In the genomic region with DNA sequence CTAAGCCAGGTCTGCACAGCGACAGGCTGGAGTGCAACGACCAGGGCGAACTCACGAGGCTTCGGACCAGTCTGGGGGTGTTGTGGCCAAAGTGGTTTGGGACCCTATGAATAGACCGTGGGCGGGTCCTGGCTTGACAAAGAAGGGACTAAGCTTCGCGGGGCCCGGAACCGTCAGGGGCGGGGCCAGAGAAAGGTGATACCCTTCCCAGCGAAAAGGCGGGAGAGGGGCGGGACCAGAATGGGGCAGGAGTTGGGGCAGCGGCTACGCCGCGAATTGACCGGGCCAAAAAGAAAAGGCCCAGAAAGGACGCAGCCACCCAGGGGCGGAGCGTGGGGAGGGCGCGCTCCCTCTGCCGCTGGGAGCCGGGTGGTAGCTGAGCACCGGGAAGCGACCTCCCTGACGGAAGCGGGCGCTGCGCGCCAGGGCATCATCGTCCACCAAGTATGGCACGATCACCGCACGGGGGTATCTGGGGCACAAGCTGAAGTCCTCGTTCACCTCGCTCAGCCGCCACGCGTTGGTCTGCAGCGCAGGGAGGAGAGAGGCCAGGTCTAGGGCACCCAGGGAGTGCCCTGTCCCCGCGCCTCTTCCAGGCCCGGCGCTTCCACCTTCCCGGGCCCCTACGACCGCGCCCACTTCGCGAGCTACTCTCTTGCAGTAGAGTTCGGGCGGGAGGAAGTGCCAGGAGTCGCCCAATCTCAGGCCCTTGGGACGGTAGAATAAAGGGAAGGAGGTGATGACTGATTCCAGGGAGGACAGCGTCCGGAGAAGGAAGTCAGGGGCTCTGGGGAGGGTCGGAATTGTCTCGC, we compare ENCODE assay signal across 1 cellular context.
A peak's percentile ranks its signal among the peaks of the same experiment; 100 is the strongest.
TF ChIP-seq lines count a peak whose summit lies in the region.

No MANE protein-coding gene starts in this region.

TF ChIP-seq in GM12878, 131 proteins besides CTCF, POLR2A, EP300 and RAD21 (continued from another document):
- TF ChIP-seq BCL11A (IDR thresholded peaks at IDR 0.05; ENCODE audit: low read depth, low read length), result no peak
- TF ChIP-seq SMAD5 (IDR thresholded peaks at IDR 0.05; ENCODE audit: low read depth), result no peak
- no peak for TF ChIP-seq MTA3 (IDR thresholded peaks at IDR 0.05; ENCODE audit: borderline replicate concordance, low read length)
- no peak for TF ChIP-seq ESRRA (IDR thresholded peaks at IDR 0.05; ENCODE audit: low read length)
- TF ChIP-seq SMAD1 (IDR thresholded peaks at IDR 0.05; ENCODE audit: low read depth, partially characterized antibody), result no peak
- TF ChIP-seq CREB1 (IDR thresholded peaks at IDR 0.05; ENCODE audit: low read depth), result no peak
- peak; percentile 83 for TF ChIP-seq GATAD2B (conservative IDR thresholded peaks at IDR 0.05; ENCODE audit: low read depth)
- peak; percentile 73 for TF ChIP-seq IKZF1 (conservative IDR thresholded peaks at IDR 0.05)
- TF ChIP-seq RELA (IDR thresholded peaks at IDR 0.05; ENCODE audit: borderline replicate concordance, partially characterized antibody), result no peak
- TF ChIP-seq CEBPB (IDR thresholded peaks at IDR 0.05; ENCODE audit: borderline replicate concordance in 1 of 2, low read depth in 2 of 2, low read length in 2 of 2), result no peak
- TF ChIP-seq, protein P1, sequence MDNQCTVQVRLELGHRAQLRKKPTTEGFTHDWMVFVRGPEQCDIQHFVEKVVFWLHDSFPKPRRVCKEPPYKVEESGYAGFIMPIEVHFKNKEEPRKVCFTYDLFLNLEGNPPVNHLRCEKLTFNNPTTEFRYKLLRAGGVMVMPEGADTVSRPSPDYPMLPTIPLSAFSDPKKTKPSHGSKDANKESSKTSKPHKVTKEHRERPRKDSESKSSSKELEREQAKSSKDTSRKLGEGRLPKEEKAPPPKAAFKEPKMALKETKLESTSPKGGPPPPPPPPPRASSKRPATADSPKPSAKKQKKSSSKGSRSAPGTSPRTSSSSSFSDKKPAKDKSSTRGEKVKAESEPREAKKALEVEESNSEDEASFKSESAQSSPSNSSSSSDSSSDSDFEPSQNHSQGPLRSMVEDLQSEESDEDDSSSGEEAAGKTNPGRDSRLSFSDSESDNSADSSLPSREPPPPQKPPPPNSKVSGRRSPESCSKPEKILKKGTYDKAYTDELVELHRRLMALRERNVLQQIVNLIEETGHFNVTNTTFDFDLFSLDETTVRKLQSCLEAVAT (IDR thresholded peaks at IDR 0.05), result no peak
- TF ChIP-seq SREBF2 (IDR thresholded peaks at IDR 0.05; ENCODE audit: low read length), result no peak
- TF ChIP-seq SREBF1 (IDR thresholded peaks at IDR 0.05; ENCODE audit: low read length), result no peak
